21 cellular contexts compared by ENCODE assay signal in genomic region chr13:50452028-50452427, GRCh38.
DNase-seq lines count a peak whose midpoint lies in the region; ATAC-seq, FAIRE-seq and TF ChIP-seq lines count a peak whose summit lies in the region.
"Had no signal": no experiment of that assay in that cellular context is flagged by ENCODE, and none has a peak within 500 bp of the region (broad histone marks: within the 10 kb centered on the region; RNA-seq: fewer than 3 reads in every experiment).

No MANE protein-coding gene starts in this region.

- in situ Hi-C loops in HepG2 (cut with HindIII; ENCODE audit: extremely low pct_ligation_motif_present, low pct_unique_long_range_greater_than_20kb): no loop called here

- H4K20me1 ChIP-seq in HepG2 (ENCODE audit: insufficient read depth, low read length) (no peaks in the 10 kb centered on the region), osteoblast (ENCODE audit: insufficient read depth, low read length) (no peaks in the 10 kb centered on the region)

- H2BK5ac ChIP-seq in mesenchymal stem cell (ENCODE audit: low read depth, low read length, poor library complexity, severe bottlenecking): no peak overlapping the region

- TF ChIP-seq RAD21 in HepG2 (CRISPR knock-in tag; IDR thresholded peaks at IDR 0.05): no peak

- no peak overlapping the region for H3K4me3 Mint-ChIP-seq in stimulated activated effector memory CD8-positive, alpha-beta T cell treated with anti-CD3 and anti-CD28 coated beads, Interleukin-12 subunit alpha, Interleukin-12 subunit beta, amount 100 ng/mL, for 72 hours
- H3K4me3 Mint-ChIP-seq: CD4-positive, alpha-beta memory T cell; HFFc6 had no signal

- WGBS in HepG2 (ENCODE audit: low lambda C conversion rate): 81% methylated on average over 1 of the region's 1 CpG
- WGBS in right lobe of liver (ENCODE audit: insufficient coverage, low coverage, low lambda C conversion rate, missing lambda C conversion rate): 100% methylated on average over 1 of the region's 1 CpG
- WGBS in mesenchymal stem cell: no CpG with 5 or more reads among the region's 1 CpG

- no peak overlapping the region for H3K4me2 ChIP-seq in HepG2 (ENCODE audit: low read depth, low read length)
- no peak overlapping the region for H3K4me2 ChIP-seq in mesenchymal stem cell (ENCODE audit: low read length, poor library complexity, severe bottlenecking)
- no peak overlapping the region for H3K4me2 ChIP-seq in osteoblast (ENCODE audit: insufficient read depth, low read length)

- intact Hi-C loops in HepG2 (cut with micrococcal nuclease; ENCODE audit: unreplicated experiment): no loop called here
- intact Hi-C loops in right lobe of liver (cut with DNase I): no loop called here

- H3K23ac ChIP-seq in mesenchymal stem cell (ENCODE audit: low read length in 2 of 2): no peak overlapping the region

- H2AFZ ChIP-seq in HepG2 (ENCODE audit: low read length): no peak overlapping the region
- no peak overlapping the region for H2AFZ ChIP-seq in mesenchymal stem cell (ENCODE audit: low read depth, low read length)
- peak overlapping the region; percentile 57 for H2AFZ ChIP-seq in osteoblast (ENCODE audit: low read length)

- H3K27ac ChIP-seq in HepG2 (ENCODE audit: extremely low read length, insufficient read depth, low read length) (no peak overlapping the region), right lobe of liver (no peak overlapping the region), mesenchymal stem cell (ENCODE audit: low read length, poor library complexity, severe bottlenecking) (no peak overlapping the region), osteoblast (ENCODE audit: low read depth, low read length) (no peak overlapping the region)
- H3K27ac ChIP-seq: 22Rv1 had no signal

- H3K79me2 ChIP-seq in HepG2 (ENCODE audit: insufficient read depth, low read length): no peaks in the 10 kb centered on the region
- H3K79me2 ChIP-seq in osteoblast (ENCODE audit: insufficient read depth, low read length): no peaks in the 10 kb centered on the region

- no peaks in the 10 kb centered on the region for H3K9me3 ChIP-seq in HepG2 (ENCODE audit: low read length)
- H3K9me3 ChIP-seq in right lobe of liver: no peaks in the 10 kb centered on the region
- no peaks in the 10 kb centered on the region for H3K9me3 ChIP-seq in mesenchymal stem cell (ENCODE audit: control insufficient read depth, low read length)
- no peaks in the 10 kb centered on the region for H3K9me3 ChIP-seq in osteoblast (ENCODE audit: low read depth, low read length)
- H3K9me3 ChIP-seq: HAP-1 had no signal

- TF ChIP-seq POLR2A in HepG2 (IDR thresholded peaks at IDR 0.05; ENCODE audit: insufficient read depth in 1 of 2, low read depth in 2 of 2, low read length in 2 of 2) (no peak), right lobe of liver (IDR thresholded peaks at IDR 0.05) (no peak)

- H3K4me1 ChIP-seq in HepG2 (ENCODE audit: insufficient read depth, low read length): no peaks in the 10 kb centered on the region
- H3K4me1 ChIP-seq in right lobe of liver: no peaks in the 10 kb centered on the region
- peaks cover 10% of the 10 kb centered on the region for H3K4me1 ChIP-seq in mesenchymal stem cell (ENCODE audit: control insufficient read depth, insufficient read depth, low read depth, low read length)
- H3K4me1 ChIP-seq in osteoblast (ENCODE audit: insufficient read depth, low read length): peaks cover 14% of the 10 kb centered on the region
- H3K4me1 ChIP-seq: HAP-1 had no signal

- peaks cover 15% of the 10 kb centered on the region for H3K4me1 Mint-ChIP-seq in stimulated activated effector memory CD8-positive, alpha-beta T cell treated with anti-CD3 and anti-CD28 coated beads, Interleukin-12 subunit alpha, Interleukin-12 subunit beta, amount 100 ng/mL, for 72 hours
- H3K4me1 Mint-ChIP-seq: CD4-positive, alpha-beta memory T cell had no signal

- H3K27me3 ChIP-seq in HepG2 (ENCODE audit: control insufficient read depth in 1 of 2, insufficient read depth in 2 of 2, low read length in 2 of 2) (no peaks in the 10 kb centered on the region), right lobe of liver (no peaks in the 10 kb centered on the region), mesenchymal stem cell (ENCODE audit: control insufficient read depth in 1 of 2, insufficient read depth in 1 of 2, low read length in 2 of 2) (no peaks in the 10 kb centered on the region), osteoblast (ENCODE audit: insufficient read depth, low read length) (no peaks in the 10 kb centered on the region)

- no peak overlapping the region for H3K14ac ChIP-seq in mesenchymal stem cell (ENCODE audit: low read length in 2 of 2)

- H3K9me3 Mint-ChIP-seq in stimulated activated effector memory CD8-positive, alpha-beta T cell treated with anti-CD3 and anti-CD28 coated beads, Interleukin-12 subunit alpha, Interleukin-12 subunit beta, amount 100 ng/mL, for 72 hours: no peaks in the 10 kb centered on the region
- H3K9me3 Mint-ChIP-seq: CD4-positive, alpha-beta memory T cell; HFFc6 had no signal

- H3K4ac ChIP-seq in mesenchymal stem cell (ENCODE audit: low read depth in 1 of 2, low read length in 2 of 2): no peak overlapping the region

- no peak overlapping the region for H3K18ac ChIP-seq in mesenchymal stem cell (ENCODE audit: low read depth in 1 of 2, low read length in 2 of 2)

- no peak overlapping the region for H2BK12ac ChIP-seq in mesenchymal stem cell (ENCODE audit: low read length in 2 of 2)

- DNase-seq in HepG2 (ENCODE audit: low spot score) (no peak), right lobe of liver (no peak), mesenchymal stem cell (no peak), osteoblast (ENCODE audit: insufficient read length, low spot score, missing footprints) (no peak), hippocampal formation (lab: John Stamatoyannopoulos, UW) (no peak), DMS53 (lab: John Stamatoyannopoulos, UW) (no peak)
- no peak for DNase-seq in stimulated activated effector memory CD8-positive, alpha-beta T cell treated with anti-CD3 and anti-CD28 coated beads, Interleukin-12 subunit alpha, Interleukin-12 subunit beta, amount 100 ng/mL, for 72 hours (ENCODE audit: low spot score in 2 of 2)
- DNase-seq: ACHN; C1 segment of cervical spinal cord; Calu3; CD4-positive, alpha-beta memory T cell; COR-L47; DND-41; GOT3; HFFc6 had no signal

- no peaks in the 10 kb centered on the region for H3K36me3 Mint-ChIP-seq in stimulated activated effector memory CD8-positive, alpha-beta T cell treated with anti-CD3 and anti-CD28 coated beads, Interleukin-12 subunit alpha, Interleukin-12 subunit beta, amount 100 ng/mL, for 72 hours

- POLR2A ChIA-PET in HepG2 (lab: Yijun Ruan, JAX): no interaction called here

- no TSS peak for BruUV-seq in HepG2 (replicated peaks; lab: Mats Ljungman, UMichigan)

- no peak for TF ChIP-seq EP300 in HepG2 (IDR thresholded peaks at IDR 0.05; ENCODE audit: low read depth in 2 of 2, low read length in 2 of 2)
- no peak for TF ChIP-seq EP300 in HepG2 (CRISPR knock-in tag; IDR thresholded peaks at IDR 0.05; ENCODE audit: borderline replicate concordance)

- H2AK5ac ChIP-seq in mesenchymal stem cell (ENCODE audit: low read length, severe bottlenecking): no peak overlapping the region

- H4K91ac ChIP-seq in mesenchymal stem cell (ENCODE audit: low read length): no peak overlapping the region

- no peak overlapping the region for H2BK15ac ChIP-seq in mesenchymal stem cell (ENCODE audit: low read depth, poor library complexity, severe bottlenecking)

- CTCF ChIA-PET in HepG2 (lab: Yijun Ruan, JAX; ENCODE audit: low intra/inter-chr PET ratio, low total read pairs): no interaction called here

- H3K27ac Mint-ChIP-seq in stimulated activated effector memory CD8-positive, alpha-beta T cell treated with anti-CD3 and anti-CD28 coated beads, Interleukin-12 subunit alpha, Interleukin-12 subunit beta, amount 100 ng/mL, for 72 hours: no peak overlapping the region
- H3K27ac Mint-ChIP-seq: HFFc6 had no signal

- no peak overlapping the region for H2BK120ac ChIP-seq in mesenchymal stem cell (ENCODE audit: low read depth, low read length)

- ATAC-seq in HepG2 (no peak), right lobe of liver (no peak)
- ATAC-seq in stimulated activated effector memory CD8-positive, alpha-beta T cell treated with anti-CD3 and anti-CD28 coated beads, Interleukin-12 subunit alpha, Interleukin-12 subunit beta, amount 100 ng/mL, for 72 hours: no peak

- H3K9ac ChIP-seq in HepG2 (ENCODE audit: insufficient read depth, low read depth, low read length) (no peak overlapping the region), mesenchymal stem cell (ENCODE audit: low read length) (peak overlapping the region; percentile 81)

- H4K8ac ChIP-seq in mesenchymal stem cell (ENCODE audit: low read length): no peak overlapping the region

- no peak for FAIRE-seq in HepG2 (lab: Jason Lieb, UNC)
- FAIRE-seq: A204.1, G401.6, GM12892, H54 had no signal

- no peak for TF ChIP-seq CTCF in HepG2 (CRISPR knock-in tag; IDR thresholded peaks at IDR 0.05)
- TF ChIP-seq CTCF in right lobe of liver (IDR thresholded peaks at IDR 0.05): no peak
- TF ChIP-seq CTCF in osteoblast (IDR thresholded peaks at IDR 0.05; ENCODE audit: extremely low read depth, low read depth, low read length): no peak

- H3K36me3 ChIP-seq in HepG2 (replicated peaks in 1 of 2; ENCODE audit: control insufficient read depth in 1 of 2, insufficient read depth in 2 of 2, low read length in 2 of 2): peaks cover 0 to 3% of the 10 kb centered on the region in 2 experiments; a peak in 2 of 5 replicates
- no peaks in the 10 kb centered on the region for H3K36me3 ChIP-seq in right lobe of liver
- H3K36me3 ChIP-seq in mesenchymal stem cell (ENCODE audit: control insufficient read depth in 1 of 2, insufficient read depth in 2 of 2, low read depth in 1 of 2, low read length in 2 of 2): no peaks in the 10 kb centered on the region
- no peaks in the 10 kb centered on the region for H3K36me3 ChIP-seq in osteoblast (ENCODE audit: insufficient read depth, low read length)
- H3K36me3 ChIP-seq: HAP-1 had no signal

- no peak overlapping the region for H3K4me3 ChIP-seq in HepG2 (replicated peaks in 1 of 3; ENCODE audit: insufficient read depth in 1 of 3, low read depth in 2 of 3, low read length in 3 of 3)
- no peak overlapping the region for H3K4me3 ChIP-seq in right lobe of liver
- no peak overlapping the region for H3K4me3 ChIP-seq in mesenchymal stem cell (ENCODE audit: insufficient read depth in 1 of 2, low read depth in 1 of 2, low read length in 2 of 2)
- H3K4me3 ChIP-seq in osteoblast (ENCODE audit: insufficient read depth, low read length): no peak overlapping the region
- H3K4me3 ChIP-seq: HAP-1 had no signal

- no peaks in the 10 kb centered on the region for H3K79me1 ChIP-seq in mesenchymal stem cell (replicated peaks; ENCODE audit: low read length, poor library complexity, severe bottlenecking)

TF ChIP-seq in HepG2, 621 proteins besides CTCF, POLR2A, EP300 and RAD21:
- TF ChIP-seq MAFK (conservative IDR thresholded peaks at IDR 0.05 in 1 of 2, IDR thresholded peaks at IDR 0.05 in 1 of 2; ENCODE audit: low read length in 2 of 2): peak; percentile 78 to 85
- no peak for TF ChIP-seq ZNF101 (CRISPR knock-in tag; IDR thresholded peaks at IDR 0.05; ENCODE audit: borderline replicate concordance, low read depth)
- TF ChIP-seq MAFF (IDR thresholded peaks at IDR 0.05; ENCODE audit: low read depth, low read length): peak; percentile 81
